In the genomic region with DNA sequence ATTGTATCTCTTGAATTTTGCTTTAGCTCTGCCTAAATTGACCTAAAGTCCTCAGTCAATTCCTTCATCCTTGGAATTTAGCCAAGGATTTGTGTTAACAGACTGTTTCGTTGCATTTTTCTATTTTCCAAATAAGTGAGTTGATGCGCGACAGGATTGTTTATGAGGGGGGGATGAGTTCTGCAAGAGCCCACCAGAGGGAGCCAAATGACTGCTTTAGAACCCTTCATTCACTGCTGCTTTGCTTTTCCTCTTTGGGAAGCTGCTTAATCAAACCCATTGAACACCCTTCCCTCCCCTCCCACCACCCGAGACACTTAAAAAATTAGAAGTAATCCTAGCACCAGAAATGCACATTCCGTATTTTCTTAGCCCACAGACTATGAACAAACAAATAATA, we compare ENCODE assay signal across 2 cellular contexts.
TF ChIP-seq lines count a peak whose summit lies in the region.

No MANE protein-coding gene starts in this region.

TF ChIP-seq in HCT116, 20 proteins besides CTCF, POLR2A, EP300 and RAD21 (continued from another document):
- TF ChIP-seq, protein P1, sequence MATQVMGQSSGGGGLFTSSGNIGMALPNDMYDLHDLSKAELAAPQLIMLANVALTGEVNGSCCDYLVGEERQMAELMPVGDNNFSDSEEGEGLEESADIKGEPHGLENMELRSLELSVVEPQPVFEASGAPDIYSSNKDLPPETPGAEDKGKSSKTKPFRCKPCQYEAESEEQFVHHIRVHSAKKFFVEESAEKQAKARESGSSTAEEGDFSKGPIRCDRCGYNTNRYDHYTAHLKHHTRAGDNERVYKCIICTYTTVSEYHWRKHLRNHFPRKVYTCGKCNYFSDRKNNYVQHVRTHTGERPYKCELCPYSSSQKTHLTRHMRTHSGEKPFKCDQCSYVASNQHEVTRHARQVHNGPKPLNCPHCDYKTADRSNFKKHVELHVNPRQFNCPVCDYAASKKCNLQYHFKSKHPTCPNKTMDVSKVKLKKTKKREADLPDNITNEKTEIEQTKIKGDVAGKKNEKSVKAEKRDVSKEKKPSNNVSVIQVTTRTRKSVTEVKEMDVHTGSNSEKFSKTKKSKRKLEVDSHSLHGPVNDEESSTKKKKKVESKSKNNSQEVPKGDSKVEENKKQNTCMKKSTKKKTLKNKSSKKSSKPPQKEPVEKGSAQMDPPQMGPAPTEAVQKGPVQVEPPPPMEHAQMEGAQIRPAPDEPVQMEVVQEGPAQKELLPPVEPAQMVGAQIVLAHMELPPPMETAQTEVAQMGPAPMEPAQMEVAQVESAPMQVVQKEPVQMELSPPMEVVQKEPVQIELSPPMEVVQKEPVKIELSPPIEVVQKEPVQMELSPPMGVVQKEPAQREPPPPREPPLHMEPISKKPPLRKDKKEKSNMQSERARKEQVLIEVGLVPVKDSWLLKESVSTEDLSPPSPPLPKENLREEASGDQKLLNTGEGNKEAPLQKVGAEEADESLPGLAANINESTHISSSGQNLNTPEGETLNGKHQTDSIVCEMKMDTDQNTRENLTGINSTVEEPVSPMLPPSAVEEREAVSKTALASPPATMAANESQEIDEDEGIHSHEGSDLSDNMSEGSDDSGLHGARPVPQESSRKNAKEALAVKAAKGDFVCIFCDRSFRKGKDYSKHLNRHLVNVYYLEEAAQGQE (IDR thresholded peaks at IDR 0.05; ENCODE audit: low read depth), result no peak
- TF ChIP-seq MAX (IDR thresholded peaks at IDR 0.05) (no peak), CEBPB (IDR thresholded peaks at IDR 0.05; ENCODE audit: low read depth) (0 out of 2 replicates have a peak, but pooled peaks have one; percentile 2), ZFX (IDR thresholded peaks at IDR 0.05) (no peak)
TF ChIP-seq in HCT116: peak in this region for 2.

TF ChIP-seq in liver, 16 proteins besides CTCF, POLR2A, EP300 and RAD21 (continued from another document):
- TF ChIP-seq, protein P2, sequence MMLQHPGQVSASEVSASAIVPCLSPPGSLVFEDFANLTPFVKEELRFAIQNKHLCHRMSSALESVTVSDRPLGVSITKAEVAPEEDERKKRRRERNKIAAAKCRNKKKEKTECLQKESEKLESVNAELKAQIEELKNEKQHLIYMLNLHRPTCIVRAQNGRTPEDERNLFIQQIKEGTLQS (IDR thresholded peaks at IDR 0.05), result no peak
- TF ChIP-seq NR2F2 (IDR thresholded peaks at IDR 0.05) (no peak), RXRA (IDR thresholded peaks at IDR 0.05) (no peak), HNF4G (IDR thresholded peaks at IDR 0.05) (no peak), TAF1 (conservative IDR thresholded peaks at IDR 0.05) (no peak), GABPA (IDR thresholded peaks at IDR 0.05 in 1 of 2, conservative IDR thresholded peaks at IDR 0.05 in 1 of 2) (no peak), JUND (IDR thresholded peaks at IDR 0.05) (no peak)
- TF ChIP-seq, protein P1 (IDR thresholded peaks at IDR 0.05), result no peak
